34 cellular contexts compared by ENCODE assay signal in genomic region chr4:54806351-54806750, GRCh38.
"Had no signal": no experiment of that assay in that cellular context is flagged by ENCODE, and none has a peak within 500 bp of the region (broad histone marks: within the 10 kb centered on the region; RNA-seq: fewer than 3 reads in every experiment).

No MANE protein-coding gene starts in this region.

- H3K27me3 ChIP-seq: adrenal gland, ascending aorta, body of pancreas, brain microvascular endothelial cell, breast epithelium, cardiac muscle cell had no signal

- FAIRE-seq: astrocyte, bronchial epithelial cell had no signal

- H3K36me3 ChIP-seq: adrenal gland, ascending aorta, brain microvascular endothelial cell, breast epithelium, cardiac muscle cell had no signal

- H3K9me3 ChIP-seq: adrenal gland had no signal

- H3K4me1 ChIP-seq: adrenal gland, body of pancreas, breast epithelium had no signal

- H3K4me3 ChIP-seq: adrenal gland, ascending aorta, body of pancreas, breast epithelium, cardiac muscle cell had no signal

- DNase-seq: activated effector memory CD4-positive, alpha-beta T cell treated with anti-CD3 and anti-CD28 coated beads, Interleukin-2, amount 50 U/mL, for 16 hours; activated effector memory CD4-positive, alpha-beta T cell treated with Interleukin-2 at 50 U/mL for 16 hours; activated gamma-delta T cell; activated gamma-delta T cell treated with Interleukin-2 at 50 U/mL for 16 hours; activated naive CD4-positive, alpha-beta T cell; activated naive CD4-positive, alpha-beta T cell treated with anti-CD3 and anti-CD28 coated beads for 36 hours; activated naive CD4-positive, alpha-beta T cell treated with anti-CD3 and anti-CD28 coated beads, Interleukin-2, amount 10 ng/mL, durations not matched to agents 7 days and 5 days; activated naive CD4-positive, alpha-beta T cell treated with anti-CD3 and anti-CD28 coated beads, Interleukin-2, amount 50 U/mL, for 16 hours; activated naive CD4-positive, alpha-beta T cell treated with Interleukin-2 at 50 U/mL for 16 hours; activated naive CD8-positive, alpha-beta T cell treated with anti-CD3 and anti-CD28 coated beads for 36 hours; activated naive CD8-positive, alpha-beta T cell treated with anti-CD3 and anti-CD28 coated beads, Interleukin-2, amount 10 ng/mL, durations not matched to agents 7 days and 5 days; activated naive CD8-positive, alpha-beta T cell treated with anti-CD3 and anti-CD28 coated beads, Interleukin-2, amount 50 U/mL, for 24 hours; activated T-cell treated with anti-CD3 and anti-CD28 coated beads, Interleukin-2, amount 50 U/mL, for 1 hour; activated T-cell treated with anti-CD3 and anti-CD28 coated beads, Interleukin-2, amount 50 U/mL, for 24 hours; activated T-cell treated with anti-CD3 and anti-CD28 coated beads, Interleukin-2, amount 50 U/mL, for 4 hours; activated T-cell treated with anti-CD3 and anti-CD28 coated beads, Interleukin-2, amount 50 U/mL, for 48 hours; activated T-cell treated with anti-CD3 and anti-CD28 coated beads, Interleukin-2, amount 50 U/mL, for 72 hours; adrenal gland; amniotic stem cell; amygdala; anterior cingulate cortex; aorta; body of pancreas; brain microvascular endothelial cell; caudate nucleus; central memory CD4-positive, alpha-beta T cell; cerebellar nuclear complex had no signal

- H3K27ac ChIP-seq: adrenal gland, ascending aorta, body of pancreas, brain microvascular endothelial cell, breast epithelium, cardiac muscle cell had no signal

- ATAC-seq: activated naive CD4-positive, alpha-beta T cell treated with anti-CD3 and anti-CD28 coated beads, Interleukin-2, amount 50 U/mL, for 72 hours; activated naive CD8-positive, alpha-beta T cell treated with anti-CD3 and anti-CD28 coated beads, Interleukin-2, amount 50 U/mL, for 24 hours; activated T-cell treated with anti-CD3 and anti-CD28 coated beads, Interleukin-2, amount 50 U/mL, for 4 hours; activated T-cell treated with anti-CD3 and anti-CD28 coated beads, Interleukin-2, amount 50 U/mL, for 72 hours; activated T-helper 17 cell treated with anti-CD3 and anti-CD28 coated beads, Interleukin-2, amount 50 U/mL, for 72 hours; body of pancreas had no signal
